Comparison of ENCODE assay signal across 24 cellular contexts in the genomic region with DNA sequence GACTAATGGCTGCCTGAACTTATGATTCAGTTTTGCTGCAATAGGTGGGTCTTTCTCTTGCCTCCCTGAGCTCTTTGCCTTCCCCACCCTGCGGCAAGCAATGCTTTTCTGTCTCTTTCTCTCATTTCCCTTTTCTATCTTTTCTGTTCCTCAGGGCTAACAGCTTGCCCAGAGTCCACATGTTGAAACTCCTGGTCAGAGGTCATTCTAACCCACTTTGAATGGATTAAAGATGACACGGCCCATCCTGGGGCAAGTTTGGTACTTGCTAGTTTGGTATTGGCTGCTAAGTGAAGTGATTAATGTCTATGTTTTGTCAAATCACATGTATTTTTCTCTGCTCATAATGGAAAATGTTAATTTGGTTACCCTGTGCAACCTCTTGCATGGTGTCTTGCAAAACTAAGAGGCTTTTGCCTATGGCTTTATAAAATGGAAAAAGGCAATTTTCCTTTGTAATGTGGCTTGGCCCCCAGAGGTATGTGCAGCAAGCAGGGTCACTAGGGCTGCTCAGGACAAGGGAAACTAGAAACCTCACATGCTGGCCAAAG.
DNase-seq lines count a peak whose midpoint lies in the region; ATAC-seq and TF ChIP-seq lines count a peak whose summit lies in the region.
"Had no signal": no experiment of that assay in that cellular context is flagged by ENCODE, and none has a peak within 500 bp of the region (broad histone marks: within the 10 kb centered on the region; RNA-seq: fewer than 3 reads in every experiment).

No MANE protein-coding gene starts in this region.

- H3K9me3 Mint-ChIP-seq in MCF 10A (ENCODE audit: unreplicated experiment) = no peaks in the 10 kb centered on the region
- H3K9me3 Mint-ChIP-seq: activated T-helper 17 cell treated with anti-CD3 and anti-CD28 coated beads, Interleukin-2, amount 50 U/mL, for 72 hours had no signal

- CTCF ChIA-PET in mammary epithelial cell (lab: Charles Lee; ENCODE audit: low non-redundant PET) = no interaction called here
- CTCF ChIA-PET in MCF 10A (lab: Yijun Ruan, JAX) = interaction anchor here (0.6 kb wide), 1 partner anchor 46 kb away, joined by 4 read pairs; no protein-coding TSS in a partner anchor

- no peak overlapping the region for H3K27ac ChIP-seq in mammary epithelial cell (ENCODE audit: insufficient read depth, low read depth, low read length)
- H3K27ac ChIP-seq: prostate gland, upper lobe of left lung had no signal

- POLR2A ChIA-PET in MCF 10A (lab: Yijun Ruan, JAX) = no interaction called here

- no peaks in the 10 kb centered on the region for H3K27me3 ChIP-seq in mammary epithelial cell (ENCODE audit: insufficient read depth, low read length)
- H3K27me3 ChIP-seq: upper lobe of left lung had no signal

- H3K4me3 ChIP-seq in mammary epithelial cell (replicated peaks in 1 of 3; ENCODE audit: insufficient read depth in 1 of 3, low read depth in 2 of 3, low read length in 3 of 3) = no peak overlapping the region
- H3K4me3 ChIP-seq: prostate gland, upper lobe of left lung had no signal

- ATAC-seq in GM21825 (IDR thresholded peaks at IDR 0.05; ENCODE audit: unreplicated experiment) = no peak
- ATAC-seq in HG03565 (IDR thresholded peaks at IDR 0.05; ENCODE audit: unreplicated experiment) = no peak
- ATAC-seq: activated naive CD4-positive, alpha-beta T cell treated with anti-CD3 and anti-CD28 coated beads, Interleukin-2, amount 50 U/mL, for 72 hours; activated T-helper 17 cell treated with anti-CD3 and anti-CD28 coated beads, Interleukin-2, amount 50 U/mL, for 72 hours had no signal

- H3K4me3 Mint-ChIP-seq in MCF 10A (ENCODE audit: unreplicated experiment) = no peak overlapping the region
- H3K4me3 Mint-ChIP-seq: activated B cell treated with CpG ODN at 0.5 μM for 24 hours; activated T-helper 17 cell treated with anti-CD3 and anti-CD28 coated beads, Interleukin-2, amount 50 U/mL, for 72 hours; CD8-positive, alpha-beta memory T cell; dendritic cell treated with granulocyte-macrophage colony-stimulating factor and Interleukin-4, amounts not matched to agents 40 ng/mL and 50 ng/mL, for 4 days had no signal

- no peak overlapping the region for H2AFZ ChIP-seq in mammary epithelial cell (ENCODE audit: low read depth, low read length)

- no peaks in the 10 kb centered on the region for H3K4me1 ChIP-seq in mammary epithelial cell (ENCODE audit: insufficient read depth, low read length)
- H3K4me1 ChIP-seq: prostate gland, upper lobe of left lung had no signal

- no peaks in the 10 kb centered on the region for H3K27me3 Mint-ChIP-seq in MCF 10A (ENCODE audit: insufficient read depth, unreplicated experiment)
- H3K27me3 Mint-ChIP-seq: activated B cell treated with CpG ODN at 0.5 μM for 24 hours; activated T-helper 17 cell treated with anti-CD3 and anti-CD28 coated beads, Interleukin-2, amount 50 U/mL, for 72 hours; CD8-positive, alpha-beta memory T cell; dendritic cell treated with granulocyte-macrophage colony-stimulating factor and Interleukin-4, amounts not matched to agents 40 ng/mL and 50 ng/mL, for 4 days had no signal

- 75% methylated on average over 1 of the region's 2 CpGs for WGBS in mammary epithelial cell (ENCODE audit: low coverage, missing lambda C conversion rate)

- intact Hi-C loops in mammary epithelial cell (cut with micrococcal nuclease) (no loop called here), MCF 10A (cut with micrococcal nuclease) (no loop called here)

- TF ChIP-seq CTCF in mammary epithelial cell (conservative IDR thresholded peaks at IDR 0.05 in 1 of 2, IDR thresholded peaks at IDR 0.05 in 1 of 2; ENCODE audit: extremely low read depth in 1 of 2, insufficient read depth in 1 of 2, low read depth in 1 of 2, low read length in 2 of 2) (no peak), MCF 10A (IDR thresholded peaks at IDR 0.05; ENCODE audit: unreplicated experiment) (no peak)

- DNase-seq in mammary epithelial cell (peak; percentile 1), MCF 10A (ENCODE audit: unreplicated experiment) (no peak), SKM-1 treated with dmso at 0.1 percent for 144 hours (lab: John Stamatoyannopoulos, UW; ENCODE audit: unreplicated experiment) (peak; percentile 17), left kidney (ENCODE audit: low read depth, low spot score) (peak; percentile 1), NCI-H2029 (lab: John Stamatoyannopoulos, UW) (no peak), NCI-H2171 treated with DMSO at 0.1 percent for 48 hours (lab: John Stamatoyannopoulos, UW) (no peak)
- DNase-seq: activated B cell treated with CpG ODN at 0.5 μM for 24 hours; aorta; CD8-positive, alpha-beta memory T cell; DMS53; H7; KG1; kidney; NCI-H1092 treated with DMSO at 0.1 percent for 48 hours; NCI-H187 treated with DMSO at 0.1 percent for 48 hours; NCI-H526 treated with DMSO at 0.1 percent for 48 hours; OCI-M1; upper lobe of left lung had no signal

- peaks cover 11% of the 10 kb centered on the region for H3K4me1 Mint-ChIP-seq in MCF 10A (ENCODE audit: insufficient read depth, unreplicated experiment)
- H3K4me1 Mint-ChIP-seq: activated B cell treated with CpG ODN at 0.5 μM for 24 hours; activated T-helper 17 cell treated with anti-CD3 and anti-CD28 coated beads, Interleukin-2, amount 50 U/mL, for 72 hours; CD8-positive, alpha-beta memory T cell had no signal

- H3K9me3 ChIP-seq in mammary epithelial cell (replicated peaks; ENCODE audit: insufficient read depth, low read length) = peaks cover 7% of the 10 kb centered on the region
- H3K9me3 ChIP-seq: prostate gland, upper lobe of left lung had no signal

- in situ Hi-C loops in mammary epithelial cell (cut with MboI; ENCODE audit: low sequenced_read_pairs in 2 of 2) = no loop called here

- no peak overlapping the region for H3K4me2 ChIP-seq in mammary epithelial cell (ENCODE audit: insufficient read depth, low read depth, low read length)

- H3K36me3 Mint-ChIP-seq in MCF 10A (ENCODE audit: insufficient read depth, unreplicated experiment) = no peaks in the 10 kb centered on the region

- no peaks in the 10 kb centered on the region for H4K20me1 ChIP-seq in mammary epithelial cell (ENCODE audit: insufficient read depth, low read length)

- no peaks in the 10 kb centered on the region for H3K79me2 ChIP-seq in mammary epithelial cell (ENCODE audit: insufficient read depth, low read length)

- H3K9ac ChIP-seq in mammary epithelial cell (ENCODE audit: insufficient read depth, low read length) = no peak overlapping the region

- H3K36me3 ChIP-seq in mammary epithelial cell (ENCODE audit: insufficient read depth, low read length) = no peaks in the 10 kb centered on the region
- H3K36me3 ChIP-seq: prostate gland, upper lobe of left lung had no signal

- H3K27ac Mint-ChIP-seq in MCF 10A (ENCODE audit: low read depth, unreplicated experiment) = no peak overlapping the region
- H3K27ac Mint-ChIP-seq: activated B cell treated with CpG ODN at 0.5 μM for 24 hours; activated naive CD4-positive, alpha-beta T cell treated with anti-CD3 and anti-CD28 coated beads, Interleukin-2, amount 50 U/mL, for 72 hours; activated T-helper 17 cell treated with anti-CD3 and anti-CD28 coated beads, Interleukin-2, amount 50 U/mL, for 72 hours; CD8-positive, alpha-beta memory T cell; dendritic cell treated with granulocyte-macrophage colony-stimulating factor and Interleukin-4, amounts not matched to agents 40 ng/mL and 50 ng/mL, for 4 days had no signal

- dilution Hi-C loops in mammary epithelial cell (cut with HindIII; ENCODE audit: low sequenced_read_pairs) = no loop called here

- BruUV-seq in mammary epithelial cell (replicated peaks; lab: Mats Ljungman, UMichigan) = no TSS peak
- BruUV-seq in MCF 10A (replicated peaks; lab: Mats Ljungman, UMichigan) = no TSS peak

Comparison
In these comparisons a context has a peak if more than half of its experiments do, and no peak if none do; other contexts are left out.
1. DNase-seq: peak in mammary epithelial cell (single experiment), SKM-1 treated with dmso at 0.1 percent for 144 hours (single experiment) and left kidney (single experiment); none in MCF 10A (single experiment), NCI-H2029 (single experiment) and NCI-H2171 treated with DMSO at 0.1 percent for 48 hours (single experiment).